ENCODE assay signal across 1 cellular context in the genomic region with DNA sequence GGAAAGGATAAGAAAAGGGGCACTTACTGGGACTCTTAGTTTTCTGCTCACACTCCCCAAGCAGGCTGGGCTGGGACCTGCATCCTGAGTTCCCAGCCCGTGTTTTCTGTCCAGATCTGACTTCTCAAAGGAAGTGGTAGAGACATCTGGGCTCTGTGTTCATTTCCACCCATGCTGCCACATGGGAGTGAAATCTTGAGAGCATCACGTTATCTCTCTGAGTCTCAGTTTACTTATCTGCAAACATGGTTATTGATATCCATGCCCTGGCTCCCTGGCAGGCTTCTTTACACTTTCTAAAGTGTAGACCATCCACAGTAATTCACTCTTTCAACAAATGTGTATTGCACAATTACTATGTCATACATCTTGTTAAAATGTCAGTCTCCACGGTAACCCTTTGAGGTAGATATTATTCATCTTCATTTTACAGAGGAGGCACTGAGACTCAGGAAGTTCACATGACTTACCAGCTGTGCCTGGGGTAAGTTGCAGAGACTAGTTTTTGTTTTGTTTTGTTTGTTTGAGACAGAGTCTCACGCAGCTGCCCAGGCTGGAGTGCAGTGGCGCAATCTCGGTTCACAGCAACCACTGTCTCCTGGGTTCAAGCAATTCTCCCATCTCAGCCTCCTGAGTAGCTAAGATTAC.
TF ChIP-seq lines count a peak whose summit lies in the region.

No MANE protein-coding gene starts in this region.

TF ChIP-seq in HEK293, 187 proteins besides CTCF, POLR2A, EP300 and RAD21 (continued from another document and continues in another):
- TF ChIP-seq, protein P1, sequence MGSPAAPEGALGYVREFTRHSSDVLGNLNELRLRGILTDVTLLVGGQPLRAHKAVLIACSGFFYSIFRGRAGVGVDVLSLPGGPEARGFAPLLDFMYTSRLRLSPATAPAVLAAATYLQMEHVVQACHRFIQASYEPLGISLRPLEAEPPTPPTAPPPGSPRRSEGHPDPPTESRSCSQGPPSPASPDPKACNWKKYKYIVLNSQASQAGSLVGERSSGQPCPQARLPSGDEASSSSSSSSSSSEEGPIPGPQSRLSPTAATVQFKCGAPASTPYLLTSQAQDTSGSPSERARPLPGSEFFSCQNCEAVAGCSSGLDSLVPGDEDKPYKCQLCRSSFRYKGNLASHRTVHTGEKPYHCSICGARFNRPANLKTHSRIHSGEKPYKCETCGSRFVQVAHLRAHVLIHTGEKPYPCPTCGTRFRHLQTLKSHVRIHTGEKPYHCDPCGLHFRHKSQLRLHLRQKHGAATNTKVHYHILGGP (tag by site-specific recombination; IDR thresholded peaks at IDR 0.05): no peak
- no peak for TF ChIP-seq ZNF202 (tag by site-specific recombination; IDR thresholded peaks at IDR 0.05; ENCODE audit: borderline replicate concordance)
- TF ChIP-seq ZNF354C (tag by site-specific recombination; IDR thresholded peaks at IDR 0.05; ENCODE audit: borderline replicate concordance, low read depth): no peak
- no peak for TF ChIP-seq SP3 (tag by site-specific recombination; IDR thresholded peaks at IDR 0.05)
- TF ChIP-seq GLIS2 (tag by site-specific recombination; IDR thresholded peaks at IDR 0.05): no peak
- no peak for TF ChIP-seq ZNF48 (tag by site-specific recombination; IDR thresholded peaks at IDR 0.05)
- no peak for TF ChIP-seq ZNF791 (tag by site-specific recombination; IDR thresholded peaks at IDR 0.05)
- TF ChIP-seq ZNF610 (tag by site-specific recombination; IDR thresholded peaks at IDR 0.05; ENCODE audit: borderline replicate concordance): no peak
- TF ChIP-seq ZBTB7A (tag by site-specific recombination; IDR thresholded peaks at IDR 0.05; ENCODE audit: low read depth): no peak
- no peak for TF ChIP-seq ZNF449 (tag by site-specific recombination; IDR thresholded peaks at IDR 0.05)
- no peak for TF ChIP-seq ZFHX2 (tag by site-specific recombination; conservative IDR thresholded peaks at IDR 0.05)
- TF ChIP-seq ZNF664 (tag by site-specific recombination; IDR thresholded peaks at IDR 0.05): peak; percentile 63; the same call in 1 of the 2 replicates
- peak; percentile 61; the same call in 1 of the 2 replicates for TF ChIP-seq ZNF394 (tag by site-specific recombination; IDR thresholded peaks at IDR 0.05; ENCODE audit: borderline replicate concordance)
- TF ChIP-seq ZBTB17 (tag by site-specific recombination; IDR thresholded peaks at IDR 0.05): peak; percentile 92
- no peak for TF ChIP-seq ZNF785 (tag by site-specific recombination; IDR thresholded peaks at IDR 0.05)
- no peak for TF ChIP-seq ZNF747 (tag by site-specific recombination; IDR thresholded peaks at IDR 0.05)
- TF ChIP-seq ZNF624 (tag by site-specific recombination; IDR thresholded peaks at IDR 0.05): no peak
- TF ChIP-seq ZNF514 (tag by site-specific recombination; IDR thresholded peaks at IDR 0.05): no peak
- no peak for TF ChIP-seq MEIS1 (CRISPR knock-in tag; IDR thresholded peaks at IDR 0.05; ENCODE audit: borderline replicate concordance)
- no peak for TF ChIP-seq ZNF248 (tag by site-specific recombination; IDR thresholded peaks at IDR 0.05)
- TF ChIP-seq ZNF23 (tag by site-specific recombination; IDR thresholded peaks at IDR 0.05; ENCODE audit: borderline replicate concordance): no peak
- peak; percentile 76 for TF ChIP-seq OSR2 (tag by site-specific recombination; IDR thresholded peaks at IDR 0.05)
- no peak for TF ChIP-seq KLF7 (tag by site-specific recombination; IDR thresholded peaks at IDR 0.05; ENCODE audit: borderline replicate concordance)
- TF ChIP-seq MYNN (tag by site-specific recombination; IDR thresholded peaks at IDR 0.05; ENCODE audit: borderline replicate concordance): no peak
- peak; percentile 86 for TF ChIP-seq SCRT2 (tag by site-specific recombination; IDR thresholded peaks at IDR 0.05)
- no peak for TF ChIP-seq ZNF423 (tag by site-specific recombination; IDR thresholded peaks at IDR 0.05)
- TF ChIP-seq ZNF2 (tag by site-specific recombination; IDR thresholded peaks at IDR 0.05): peak; percentile 81
- TF ChIP-seq KLF16 (tag by site-specific recombination; IDR thresholded peaks at IDR 0.05): no peak
- no peak; the same call in 1 of the 2 replicates for TF ChIP-seq ZNF324 (tag by site-specific recombination; IDR thresholded peaks at IDR 0.05)
- peak; percentile 60 for TF ChIP-seq PATZ1 (tag by site-specific recombination; IDR thresholded peaks at IDR 0.05)
- TF ChIP-seq, protein P2, sequence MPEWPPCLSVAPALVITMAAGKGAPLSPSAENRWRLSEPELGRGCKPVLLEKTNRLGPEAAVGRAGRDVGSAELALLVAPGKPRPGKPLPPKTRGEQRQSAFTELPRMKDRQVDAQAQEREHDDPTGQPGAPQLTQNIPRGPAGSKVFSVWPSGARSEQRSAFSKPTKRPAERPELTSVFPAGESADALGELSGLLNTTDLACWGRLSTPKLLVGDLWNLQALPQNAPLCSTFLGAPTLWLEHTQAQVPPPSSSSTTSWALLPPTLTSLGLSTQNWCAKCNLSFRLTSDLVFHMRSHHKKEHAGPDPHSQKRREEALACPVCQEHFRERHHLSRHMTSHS (tag by site-specific recombination; IDR thresholded peaks at IDR 0.05): 0 out of 2 replicates have a peak, but pooled peaks have one; percentile 34
- peak; percentile 60 for TF ChIP-seq ZNF600 (tag by site-specific recombination; IDR thresholded peaks at IDR 0.05)
- TF ChIP-seq HOXA7 (CRISPR knock-in tag; IDR thresholded peaks at IDR 0.05; ENCODE audit: borderline replicate concordance): no peak
- TF ChIP-seq ZNF16 (tag by site-specific recombination; IDR thresholded peaks at IDR 0.05; ENCODE audit: low read depth): no peak
- no peak for TF ChIP-seq ZNF416 (tag by site-specific recombination; IDR thresholded peaks at IDR 0.05)
- TF ChIP-seq, protein P3, sequence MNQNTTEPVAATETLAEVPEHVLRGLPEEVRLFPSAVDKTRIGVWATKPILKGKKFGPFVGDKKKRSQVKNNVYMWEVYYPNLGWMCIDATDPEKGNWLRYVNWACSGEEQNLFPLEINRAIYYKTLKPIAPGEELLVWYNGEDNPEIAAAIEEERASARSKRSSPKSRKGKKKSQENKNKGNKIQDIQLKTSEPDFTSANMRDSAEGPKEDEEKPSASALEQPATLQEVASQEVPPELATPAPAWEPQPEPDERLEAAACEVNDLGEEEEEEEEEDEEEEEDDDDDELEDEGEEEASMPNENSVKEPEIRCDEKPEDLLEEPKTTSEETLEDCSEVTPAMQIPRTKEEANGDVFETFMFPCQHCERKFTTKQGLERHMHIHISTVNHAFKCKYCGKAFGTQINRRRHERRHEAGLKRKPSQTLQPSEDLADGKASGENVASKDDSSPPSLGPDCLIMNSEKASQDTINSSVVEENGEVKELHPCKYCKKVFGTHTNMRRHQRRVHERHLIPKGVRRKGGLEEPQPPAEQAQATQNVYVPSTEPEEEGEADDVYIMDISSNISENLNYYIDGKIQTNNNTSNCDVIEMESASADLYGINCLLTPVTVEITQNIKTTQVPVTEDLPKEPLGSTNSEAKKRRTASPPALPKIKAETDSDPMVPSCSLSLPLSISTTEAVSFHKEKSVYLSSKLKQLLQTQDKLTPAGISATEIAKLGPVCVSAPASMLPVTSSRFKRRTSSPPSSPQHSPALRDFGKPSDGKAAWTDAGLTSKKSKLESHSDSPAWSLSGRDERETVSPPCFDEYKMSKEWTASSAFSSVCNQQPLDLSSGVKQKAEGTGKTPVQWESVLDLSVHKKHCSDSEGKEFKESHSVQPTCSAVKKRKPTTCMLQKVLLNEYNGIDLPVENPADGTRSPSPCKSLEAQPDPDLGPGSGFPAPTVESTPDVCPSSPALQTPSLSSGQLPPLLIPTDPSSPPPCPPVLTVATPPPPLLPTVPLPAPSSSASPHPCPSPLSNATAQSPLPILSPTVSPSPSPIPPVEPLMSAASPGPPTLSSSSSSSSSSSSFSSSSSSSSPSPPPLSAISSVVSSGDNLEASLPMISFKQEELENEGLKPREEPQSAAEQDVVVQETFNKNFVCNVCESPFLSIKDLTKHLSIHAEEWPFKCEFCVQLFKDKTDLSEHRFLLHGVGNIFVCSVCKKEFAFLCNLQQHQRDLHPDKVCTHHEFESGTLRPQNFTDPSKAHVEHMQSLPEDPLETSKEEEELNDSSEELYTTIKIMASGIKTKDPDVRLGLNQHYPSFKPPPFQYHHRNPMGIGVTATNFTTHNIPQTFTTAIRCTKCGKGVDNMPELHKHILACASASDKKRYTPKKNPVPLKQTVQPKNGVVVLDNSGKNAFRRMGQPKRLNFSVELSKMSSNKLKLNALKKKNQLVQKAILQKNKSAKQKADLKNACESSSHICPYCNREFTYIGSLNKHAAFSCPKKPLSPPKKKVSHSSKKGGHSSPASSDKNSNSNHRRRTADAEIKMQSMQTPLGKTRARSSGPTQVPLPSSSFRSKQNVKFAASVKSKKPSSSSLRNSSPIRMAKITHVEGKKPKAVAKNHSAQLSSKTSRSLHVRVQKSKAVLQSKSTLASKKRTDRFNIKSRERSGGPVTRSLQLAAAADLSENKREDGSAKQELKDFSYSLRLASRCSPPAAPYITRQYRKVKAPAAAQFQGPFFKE (tag by site-specific recombination; IDR thresholded peaks at IDR 0.05; ENCODE audit: borderline replicate concordance): no peak
- TF ChIP-seq ZNF175 (tag by site-specific recombination; IDR thresholded peaks at IDR 0.05): no peak
- no peak for TF ChIP-seq FEZF1 (tag by site-specific recombination; IDR thresholded peaks at IDR 0.05)
- no peak for TF ChIP-seq ZNF292 (tag by site-specific recombination; IDR thresholded peaks at IDR 0.05; ENCODE audit: borderline replicate concordance, low read depth)
- no peak for TF ChIP-seq ZBTB49 (tag by site-specific recombination; IDR thresholded peaks at IDR 0.05; ENCODE audit: low read depth)
- no peak for TF ChIP-seq ZSCAN4 (tag by site-specific recombination; IDR thresholded peaks at IDR 0.05)
- no peak for TF ChIP-seq ZSCAN16 (tag by site-specific recombination; IDR thresholded peaks at IDR 0.05)
- TF ChIP-seq ZNF426 (tag by site-specific recombination; IDR thresholded peaks at IDR 0.05): no peak
- TF ChIP-seq ZFP37 (tag by site-specific recombination; IDR thresholded peaks at IDR 0.05): no peak
- TF ChIP-seq ZNF280C (tag by site-specific recombination; IDR thresholded peaks at IDR 0.05): no peak
- TF ChIP-seq PRDM1 (tag by site-specific recombination; IDR thresholded peaks at IDR 0.05): 0 out of 2 replicates have a peak, but pooled peaks have one; percentile 9
